2 cellular contexts compared by ENCODE assay signal in the genomic region with DNA sequence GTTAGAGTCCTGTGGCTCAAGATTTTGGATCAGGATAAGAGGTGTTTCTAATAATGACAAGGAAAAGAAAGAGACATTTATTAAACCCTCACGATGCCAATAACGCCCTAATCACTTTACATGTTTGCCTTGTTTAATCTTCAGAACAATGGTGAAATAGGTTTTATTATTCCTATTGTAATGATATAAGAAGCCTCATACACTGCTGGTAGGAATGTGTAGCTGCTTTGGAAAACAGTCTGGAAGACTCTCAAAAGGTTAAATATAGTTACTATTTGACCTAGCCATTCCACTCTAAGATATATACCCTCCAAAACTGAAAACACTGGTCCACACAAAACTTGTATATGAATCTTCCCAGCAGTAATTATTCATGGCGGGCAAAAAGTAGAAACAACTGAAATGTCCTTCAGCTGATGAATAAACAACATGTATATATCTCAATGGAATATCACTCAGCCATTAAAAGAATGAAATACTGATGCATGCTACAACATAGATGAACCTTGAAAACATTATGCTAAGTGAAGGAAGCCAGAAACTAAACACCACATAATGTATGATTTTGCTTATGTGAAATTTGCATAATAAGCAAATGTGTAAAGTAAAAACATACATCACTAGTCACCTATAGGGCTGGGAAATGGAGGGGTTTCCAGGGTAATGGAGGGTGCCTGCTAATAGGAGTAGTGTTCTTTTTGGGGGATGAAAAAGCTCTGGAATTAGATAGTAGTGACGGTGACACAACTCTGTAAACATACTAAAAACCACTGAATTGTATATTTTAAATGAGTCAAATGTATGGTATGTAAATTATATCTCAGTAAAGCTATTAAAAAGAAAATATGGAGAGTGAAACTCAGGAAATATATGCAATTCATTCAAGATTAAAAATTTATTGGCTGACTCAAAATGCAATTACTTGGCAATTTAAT.
A peak's percentile ranks its signal among the peaks of the same experiment; 100 is the strongest.
TF ChIP-seq lines count a peak whose summit lies in the region.

No MANE protein-coding gene starts in this region.

TF ChIP-seq in HepG2, 621 proteins besides CTCF, POLR2A, EP300 and RAD21:
- TF ChIP-seq, protein P1, sequence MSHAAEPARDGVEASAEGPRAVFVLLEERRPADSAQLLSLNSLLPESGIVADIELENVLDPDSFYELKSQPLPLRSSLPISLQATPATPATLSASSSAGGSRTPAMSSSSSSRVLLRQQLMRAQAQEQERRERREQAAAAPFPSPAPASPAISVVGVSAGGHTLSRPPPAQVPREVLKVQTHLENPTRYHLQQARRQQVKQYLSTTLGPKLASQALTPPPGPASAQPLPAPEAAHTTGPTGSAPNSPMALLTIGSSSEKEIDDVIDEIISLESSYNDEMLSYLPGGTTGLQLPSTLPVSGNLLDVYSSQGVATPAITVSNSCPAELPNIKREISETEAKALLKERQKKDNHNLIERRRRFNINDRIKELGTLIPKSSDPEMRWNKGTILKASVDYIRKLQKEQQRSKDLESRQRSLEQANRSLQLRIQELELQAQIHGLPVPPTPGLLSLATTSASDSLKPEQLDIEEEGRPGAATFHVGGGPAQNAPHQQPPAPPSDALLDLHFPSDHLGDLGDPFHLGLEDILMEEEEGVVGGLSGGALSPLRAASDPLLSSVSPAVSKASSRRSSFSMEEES (CRISPR knock-in tag; IDR thresholded peaks at IDR 0.05) = no peak
- no peak for TF ChIP-seq ZNF30 (CRISPR knock-in tag; IDR thresholded peaks at IDR 0.05)
- peak; percentile 49 to 63; a peak in 1 of 4 replicates for TF ChIP-seq MAFK (conservative IDR thresholded peaks at IDR 0.05 in 1 of 2, IDR thresholded peaks at IDR 0.05 in 1 of 2; ENCODE audit: low read length in 2 of 2)

TF ChIP-seq in SK-N-SH, 30 proteins besides CTCF, POLR2A, EP300 and RAD21 (continued from another document):
- TF ChIP-seq REST (IDR thresholded peaks at IDR 0.05; ENCODE audit: low read depth, low read length) (no peak), POLR2AphosphoS5 (IDR thresholded peaks at IDR 0.05; ENCODE audit: low read depth, low read length) (no peak)
